In the genomic region with DNA sequence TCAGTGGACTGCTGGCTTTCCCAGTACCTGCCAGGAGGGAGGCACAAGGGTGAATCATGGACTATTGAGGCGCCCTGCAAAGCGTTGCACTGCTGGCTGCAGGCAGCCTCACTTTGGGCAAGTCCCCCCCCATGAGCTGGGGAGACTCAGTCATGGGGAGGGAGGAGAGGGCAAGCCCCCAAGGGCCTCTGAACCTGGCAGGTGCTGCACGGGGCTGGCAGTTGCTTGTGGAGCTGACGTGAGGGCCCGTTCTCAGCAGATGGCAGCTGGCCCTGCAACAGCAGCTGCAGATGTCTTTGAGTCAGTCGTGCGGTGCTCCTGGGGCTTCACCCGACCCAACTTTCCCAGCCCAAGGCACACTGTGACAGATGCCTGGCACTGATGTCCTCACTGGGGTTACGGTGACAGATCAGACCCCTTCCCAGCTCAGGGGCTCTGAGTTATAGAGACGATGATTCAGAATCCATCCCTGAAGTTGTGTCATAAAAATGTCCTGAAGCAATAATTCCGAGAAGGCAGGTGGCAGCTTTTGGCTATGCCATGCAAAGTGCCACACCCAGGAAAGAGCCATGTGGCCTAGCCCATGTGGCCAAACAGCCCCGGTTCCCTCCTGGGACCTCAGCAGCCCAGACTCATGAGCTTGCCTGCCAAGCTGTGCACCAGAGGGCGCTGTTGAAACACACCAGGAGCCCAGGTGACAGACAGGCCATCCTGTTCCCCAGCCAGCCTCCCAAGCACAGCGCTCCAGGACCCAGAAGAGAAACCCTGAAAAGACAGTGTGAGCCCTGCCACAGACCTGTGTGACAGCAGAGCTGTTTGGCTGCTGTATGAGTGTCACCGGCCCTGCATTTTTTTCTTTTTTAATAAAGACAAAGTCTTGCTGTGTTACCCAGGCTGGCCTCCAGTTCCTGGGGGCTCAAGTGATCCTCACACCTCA, we compare ENCODE assay signal across 8 cellular contexts. TPM values are rescaled to one million over a fixed set of nuclear protein-coding genes. Genes with fewer than 3 reads are reported as not detected.
DNase-seq lines count a peak whose midpoint lies in the region; ATAC-seq lines count a peak whose summit lies in the region.

No MANE protein-coding gene starts in this region.

- peak; percentile 89 for ATAC-seq in GM18498 (IDR thresholded peaks at IDR 0.05; ENCODE audit: unreplicated experiment)
- peak; percentile 54 for ATAC-seq in HG03064 (IDR thresholded peaks at IDR 0.05; ENCODE audit: low read depth, unreplicated experiment)
- peak; percentile 98 for ATAC-seq in left lobe of liver

- DNase-seq in 8988T (peak; percentile 70), NCI-H446 treated with DMSO at 0.1 percent for 48 hours (lab: John Stamatoyannopoulos, UW) (peak; percentile 20), cerebellum (ENCODE audit: low spot score) (peak; percentile 74), left lobe of liver (ENCODE audit: low spot score) (peak; percentile 90)
- peak; percentile 83 for DNase-seq in activated CD4-positive, CD25-positive, alpha-beta regulatory T cell treated with anti-CD3 and anti-CD28 coated beads, Interleukin-2, amount 50 U/mL, for 72 hours
- peak; percentile 87 for DNase-seq in stimulated activated CD4-positive, alpha-beta T cell treated with anti-CD3 and anti-CD28 coated beads, Interleukin-4, amount 100 ng/mL, for 1 hour

RNA-seq across cellular contexts. Expression of a gene that starts 53.6 kb away (rescaled TPM):
- total RNA-seq in cerebellum (36.6 TPM), left lobe of liver (12.2 TPM)

Comparison
In these comparisons a context has a peak if more than half of its experiments do, and no peak if none do; other contexts are left out.
1. Peak in every context shown above with its lines: DNase-seq and ATAC-seq.
2. DNase-seq: peak in every context shown above with its lines; median percentile 90 in left lobe of liver; 87 in stimulated activated CD4-positive, alpha-beta T cell treated with anti-CD3 and anti-CD28 coated beads, Interleukin-4, amount 100 ng/mL, for 1 hour; 83 in activated CD4-positive, CD25-positive, alpha-beta regulatory T cell treated with anti-CD3 and anti-CD28 coated beads, Interleukin-2, amount 50 U/mL, for 72 hours; 74 in cerebellum; 70 in 8988T; 20 in NCI-H446 treated with DMSO at 0.1 percent for 48 hours.